ENCODE assay signal across 12 cellular contexts in genomic region chr5:127839496-127840197, GRCh38.
A peak's percentile ranks its signal among the peaks of the same experiment; 100 is the strongest.
DNase-seq lines count a peak whose midpoint lies in the region; ATAC-seq, FAIRE-seq and TF ChIP-seq lines count a peak whose summit lies in the region.
"Had no signal": no experiment of that assay in that cellular context is flagged by ENCODE, and none has a peak within 500 bp of the region (broad histone marks: within the 10 kb centered on the region; RNA-seq: fewer than 3 reads in every experiment).

No MANE protein-coding gene starts in this region.

- TF ChIP-seq CTCF in PC-3 (conservative IDR thresholded peaks at IDR 0.05; ENCODE audit: low read depth, low read length) (no peak), GM13976 (IDR thresholded peaks at IDR 0.05; ENCODE audit: borderline replicate concordance, control extremely low read depth, extremely low read depth, insufficient read depth, missing control alignments) (no peak)

- no peaks in the 10 kb centered on the region for H3K79me2 ChIP-seq in PC-3 (ENCODE audit: low read length)

- no peak overlapping the region for H2AFZ ChIP-seq in PC-3 (ENCODE audit: low read length)

- no peaks in the 10 kb centered on the region for H3K9me2 ChIP-seq in PC-3 (replicated peaks; ENCODE audit: low read length)

- POLR2A ChIA-PET in PC-3 (lab: Charles Lee; ENCODE audit: unreplicated experiment), result no interaction called here

- no peaks in the 10 kb centered on the region for H3K27me3 ChIP-seq in PC-3 (ENCODE audit: low read length)
- H3K27me3 ChIP-seq: BLaER1, cardiac muscle cell had no signal

- no peaks in the 10 kb centered on the region for H3K9me3 ChIP-seq in PC-3 (ENCODE audit: low read length)

- no peak overlapping the region for H3K4me3 ChIP-seq in PC-3 (ENCODE audit: low read length)
- H3K4me3 ChIP-seq: BLaER1, cardiac muscle cell had no signal

- peaks cover 23% of the 10 kb centered on the region for H3K4me1 ChIP-seq in PC-3 (ENCODE audit: insufficient read depth, low read length)
- H3K4me1 ChIP-seq: BLaER1 had no signal

- no peaks in the 10 kb centered on the region for H3F3A ChIP-seq in PC-3 (ENCODE audit: low read length, unreplicated experiment)

- CTCF ChIA-PET in PC-3 (lab: Charles Lee), result no interaction called here

- no peaks in the 10 kb centered on the region for H4K20me1 ChIP-seq in PC-3 (ENCODE audit: low read length)
- H4K20me1 ChIP-seq: BLaER1 had no signal

- FAIRE-seq in G401.6 (lab: Jason Lieb, UNC), result peak; percentile 48

- H3K9ac ChIP-seq in PC-3 (ENCODE audit: low read length), result no peak overlapping the region
- H3K9ac ChIP-seq: BLaER1 had no signal

- no peaks in the 10 kb centered on the region for H3K36me3 ChIP-seq in PC-3 (ENCODE audit: low read depth, low read length)
- H3K36me3 ChIP-seq: BLaER1, cardiac muscle cell had no signal

- DNase-seq in PC-3 (no peak), D341Med (ENCODE audit: low spot score) (no peak), GM13976 (ENCODE audit: low spot score) (no peak), activated T-cell treated with anti-CD3 and anti-CD28 coated beads for 4 hours (no peak), T1000 (lab: John Stamatoyannopoulos, UW) (no peak)
- DNase-seq: retina, T-helper 2 cell had no signal

- H3K4me2 ChIP-seq in PC-3 (ENCODE audit: low read length), result peak overlapping the region; percentile 46; the same call in 1 of the 2 replicates
- H3K4me2 ChIP-seq: BLaER1 had no signal

- intact Hi-C loops in PC-3 (cut with micrococcal nuclease), result loop anchor here (1.0 to 2.0 kb wide), 7 partner anchors 18 to 243 kb away; partner anchors contain the start of gene SLC12A2

- ATAC-seq in GM19452 (IDR thresholded peaks at IDR 0.05; ENCODE audit: unreplicated experiment) (peak; percentile 53), HG03039 (IDR thresholded peaks at IDR 0.05; ENCODE audit: unreplicated experiment) (peak; percentile 55), PC-3 (no peak)

- BruUV-seq in PC-3 (replicated peaks; lab: Mats Ljungman, UMichigan), result no TSS peak

- peak overlapping the region; percentile 31; the same call in 1 of the 2 replicates for H3K27ac ChIP-seq in PC-3 (ENCODE audit: low read length)
- H3K27ac ChIP-seq: BLaER1, cardiac muscle cell had no signal

- in situ Hi-C loops in GM13976 (cut with MboI; ENCODE audit: low sequenced_read_pairs, unreplicated experiment), result no loop called here
